In the genomic region with DNA sequence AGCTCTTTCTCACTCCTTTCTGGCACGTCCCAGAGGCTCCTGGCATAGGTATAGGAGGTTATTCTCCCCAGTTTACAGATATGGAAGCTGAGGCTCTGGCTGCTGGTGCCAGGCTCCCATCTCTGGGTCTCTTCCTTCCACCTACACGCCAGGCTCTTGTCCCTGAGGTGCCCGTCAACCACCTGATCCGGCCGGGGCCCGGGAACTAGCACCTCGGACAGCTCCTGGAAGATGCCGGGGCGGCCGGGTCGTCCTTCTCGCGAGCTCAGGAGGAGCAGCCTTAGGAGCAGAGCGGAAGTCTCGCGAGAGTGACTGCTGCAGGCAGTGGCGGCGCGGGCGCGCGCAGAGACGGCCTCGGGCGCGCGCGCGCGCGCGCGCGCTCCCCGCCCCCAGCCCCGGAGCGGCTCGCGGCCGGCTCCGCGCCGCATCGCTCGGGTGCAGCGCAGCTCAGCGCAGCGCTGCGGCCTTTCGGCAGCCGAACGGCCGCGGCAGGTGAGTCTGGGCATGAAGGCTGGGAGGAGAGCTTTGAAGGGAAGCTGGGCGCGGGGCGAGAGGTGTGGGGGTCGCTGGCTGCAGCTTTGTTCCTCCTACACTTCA, we compare ENCODE assay signal across 2 cellular contexts.
TF ChIP-seq lines count a peak whose summit lies in the region.

A gene with protein sequence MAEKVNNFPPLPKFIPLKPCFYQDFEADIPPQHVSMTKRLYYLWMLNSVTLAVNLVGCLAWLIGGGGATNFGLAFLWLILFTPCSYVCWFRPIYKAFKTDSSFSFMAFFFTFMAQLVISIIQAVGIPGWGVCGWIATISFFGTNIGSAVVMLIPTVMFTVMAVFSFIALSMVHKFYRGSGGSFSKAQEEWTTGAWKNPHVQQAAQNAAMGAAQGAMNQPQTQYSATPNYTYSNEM (plus strand): TSS at position 382 of the 597 bp plus-strand sequence. CDS start 16,277 bp downstream, outside the sequence.

TF ChIP-seq in GM23338, 12 proteins besides CTCF, POLR2A, EP300 and RAD21 (continues in another document):
- TF ChIP-seq POLR2AphosphoS5 (IDR thresholded peaks at IDR 0.05; ENCODE audit: low read depth) (peak; percentile 69), ZNF331 (CRISPR knock-in tag; IDR thresholded peaks at IDR 0.05; ENCODE audit: low read depth) (no peak), CREB1 (CRISPR knock-in tag; IDR thresholded peaks at IDR 0.05; ENCODE audit: low read depth) (no peak), EZH2 (IDR thresholded peaks at IDR 0.05; ENCODE audit: low read depth, unreplicated experiment) (no peak)
- TF ChIP-seq, protein P1, sequence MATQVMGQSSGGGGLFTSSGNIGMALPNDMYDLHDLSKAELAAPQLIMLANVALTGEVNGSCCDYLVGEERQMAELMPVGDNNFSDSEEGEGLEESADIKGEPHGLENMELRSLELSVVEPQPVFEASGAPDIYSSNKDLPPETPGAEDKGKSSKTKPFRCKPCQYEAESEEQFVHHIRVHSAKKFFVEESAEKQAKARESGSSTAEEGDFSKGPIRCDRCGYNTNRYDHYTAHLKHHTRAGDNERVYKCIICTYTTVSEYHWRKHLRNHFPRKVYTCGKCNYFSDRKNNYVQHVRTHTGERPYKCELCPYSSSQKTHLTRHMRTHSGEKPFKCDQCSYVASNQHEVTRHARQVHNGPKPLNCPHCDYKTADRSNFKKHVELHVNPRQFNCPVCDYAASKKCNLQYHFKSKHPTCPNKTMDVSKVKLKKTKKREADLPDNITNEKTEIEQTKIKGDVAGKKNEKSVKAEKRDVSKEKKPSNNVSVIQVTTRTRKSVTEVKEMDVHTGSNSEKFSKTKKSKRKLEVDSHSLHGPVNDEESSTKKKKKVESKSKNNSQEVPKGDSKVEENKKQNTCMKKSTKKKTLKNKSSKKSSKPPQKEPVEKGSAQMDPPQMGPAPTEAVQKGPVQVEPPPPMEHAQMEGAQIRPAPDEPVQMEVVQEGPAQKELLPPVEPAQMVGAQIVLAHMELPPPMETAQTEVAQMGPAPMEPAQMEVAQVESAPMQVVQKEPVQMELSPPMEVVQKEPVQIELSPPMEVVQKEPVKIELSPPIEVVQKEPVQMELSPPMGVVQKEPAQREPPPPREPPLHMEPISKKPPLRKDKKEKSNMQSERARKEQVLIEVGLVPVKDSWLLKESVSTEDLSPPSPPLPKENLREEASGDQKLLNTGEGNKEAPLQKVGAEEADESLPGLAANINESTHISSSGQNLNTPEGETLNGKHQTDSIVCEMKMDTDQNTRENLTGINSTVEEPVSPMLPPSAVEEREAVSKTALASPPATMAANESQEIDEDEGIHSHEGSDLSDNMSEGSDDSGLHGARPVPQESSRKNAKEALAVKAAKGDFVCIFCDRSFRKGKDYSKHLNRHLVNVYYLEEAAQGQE (IDR thresholded peaks at IDR 0.05; ENCODE audit: unreplicated experiment): peak; percentile 90
- TF ChIP-seq, protein P2, sequence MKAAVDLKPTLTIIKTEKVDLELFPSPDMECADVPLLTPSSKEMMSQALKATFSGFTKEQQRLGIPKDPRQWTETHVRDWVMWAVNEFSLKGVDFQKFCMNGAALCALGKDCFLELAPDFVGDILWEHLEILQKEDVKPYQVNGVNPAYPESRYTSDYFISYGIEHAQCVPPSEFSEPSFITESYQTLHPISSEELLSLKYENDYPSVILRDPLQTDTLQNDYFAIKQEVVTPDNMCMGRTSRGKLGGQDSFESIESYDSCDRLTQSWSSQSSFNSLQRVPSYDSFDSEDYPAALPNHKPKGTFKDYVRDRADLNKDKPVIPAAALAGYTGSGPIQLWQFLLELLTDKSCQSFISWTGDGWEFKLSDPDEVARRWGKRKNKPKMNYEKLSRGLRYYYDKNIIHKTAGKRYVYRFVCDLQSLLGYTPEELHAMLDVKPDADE (IDR thresholded peaks at IDR 0.05): no peak

TF ChIP-seq in SK-N-SH, 30 proteins besides CTCF, POLR2A, EP300 and RAD21:
- TF ChIP-seq POLR2AphosphoS5 (IDR thresholded peaks at IDR 0.05; ENCODE audit: low read depth, low read length): peak; percentile 36; the same call in 1 of the 2 replicates
- TF ChIP-seq, protein P3, sequence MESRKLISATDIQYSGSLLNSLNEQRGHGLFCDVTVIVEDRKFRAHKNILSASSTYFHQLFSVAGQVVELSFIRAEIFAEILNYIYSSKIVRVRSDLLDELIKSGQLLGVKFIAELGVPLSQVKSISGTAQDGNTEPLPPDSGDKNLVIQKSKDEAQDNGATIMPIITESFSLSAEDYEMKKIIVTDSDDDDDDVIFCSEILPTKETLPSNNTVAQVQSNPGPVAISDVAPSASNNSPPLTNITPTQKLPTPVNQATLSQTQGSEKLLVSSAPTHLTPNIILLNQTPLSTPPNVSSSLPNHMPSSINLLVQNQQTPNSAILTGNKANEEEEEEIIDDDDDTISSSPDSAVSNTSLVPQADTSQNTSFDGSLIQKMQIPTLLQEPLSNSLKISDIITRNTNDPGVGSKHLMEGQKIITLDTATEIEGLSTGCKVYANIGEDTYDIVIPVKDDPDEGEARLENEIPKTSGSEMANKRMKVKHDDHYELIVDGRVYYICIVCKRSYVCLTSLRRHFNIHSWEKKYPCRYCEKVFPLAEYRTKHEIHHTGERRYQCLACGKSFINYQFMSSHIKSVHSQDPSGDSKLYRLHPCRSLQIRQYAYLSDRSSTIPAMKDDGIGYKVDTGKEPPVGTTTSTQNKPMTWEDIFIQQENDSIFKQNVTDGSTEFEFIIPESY (IDR thresholded peaks at IDR 0.05; ENCODE audit: borderline replicate concordance, low read depth): peak; percentile 98
- TF ChIP-seq, protein P1 (IDR thresholded peaks at IDR 0.05; ENCODE audit: low read depth, low read length): peak; percentile 99
- peak; percentile 72 for TF ChIP-seq RCOR1 (IDR thresholded peaks at IDR 0.05; ENCODE audit: low read length)
- no peak for TF ChIP-seq MEF2A (IDR thresholded peaks at IDR 0.05; ENCODE audit: borderline replicate concordance, low read depth)
- TF ChIP-seq MXI1 (IDR thresholded peaks at IDR 0.05; ENCODE audit: low read depth, low read length): peak; percentile 57; the same call in 1 of the 2 replicates
- TF ChIP-seq, protein P4, sequence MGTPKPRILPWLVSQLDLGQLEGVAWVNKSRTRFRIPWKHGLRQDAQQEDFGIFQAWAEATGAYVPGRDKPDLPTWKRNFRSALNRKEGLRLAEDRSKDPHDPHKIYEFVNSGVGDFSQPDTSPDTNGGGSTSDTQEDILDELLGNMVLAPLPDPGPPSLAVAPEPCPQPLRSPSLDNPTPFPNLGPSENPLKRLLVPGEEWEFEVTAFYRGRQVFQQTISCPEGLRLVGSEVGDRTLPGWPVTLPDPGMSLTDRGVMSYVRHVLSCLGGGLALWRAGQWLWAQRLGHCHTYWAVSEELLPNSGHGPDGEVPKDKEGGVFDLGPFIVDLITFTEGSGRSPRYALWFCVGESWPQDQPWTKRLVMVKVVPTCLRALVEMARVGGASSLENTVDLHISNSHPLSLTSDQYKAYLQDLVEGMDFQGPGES (IDR thresholded peaks at IDR 0.05; ENCODE audit: low read depth, low read length): no peak
- TF ChIP-seq, protein P5, sequence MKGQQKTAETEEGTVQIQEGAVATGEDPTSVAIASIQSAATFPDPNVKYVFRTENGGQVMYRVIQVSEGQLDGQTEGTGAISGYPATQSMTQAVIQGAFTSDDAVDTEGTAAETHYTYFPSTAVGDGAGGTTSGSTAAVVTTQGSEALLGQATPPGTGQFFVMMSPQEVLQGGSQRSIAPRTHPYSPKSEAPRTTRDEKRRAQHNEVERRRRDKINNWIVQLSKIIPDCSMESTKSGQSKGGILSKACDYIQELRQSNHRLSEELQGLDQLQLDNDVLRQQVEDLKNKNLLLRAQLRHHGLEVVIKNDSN (IDR thresholded peaks at IDR 0.05; ENCODE audit: borderline replicate concordance, low read depth): 0 out of 2 replicates have a peak, but pooled peaks have one; percentile 42
- TF ChIP-seq, protein P6, sequence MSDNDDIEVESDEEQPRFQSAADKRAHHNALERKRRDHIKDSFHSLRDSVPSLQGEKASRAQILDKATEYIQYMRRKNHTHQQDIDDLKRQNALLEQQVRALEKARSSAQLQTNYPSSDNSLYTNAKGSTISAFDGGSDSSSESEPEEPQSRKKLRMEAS (IDR thresholded peaks at IDR 0.05; ENCODE audit: low read depth): 0 out of 2 replicates have a peak, but pooled peaks have one; percentile 24
- no peak for TF ChIP-seq GATA2 (CRISPR knock-in tag; IDR thresholded peaks at IDR 0.05)
- no peak for TF ChIP-seq ELF1 (IDR thresholded peaks at IDR 0.05)
- TF ChIP-seq SIN3A (IDR thresholded peaks at IDR 0.05; ENCODE audit: borderline replicate concordance, low read depth, low read length): peak; percentile 98
- no peak for TF ChIP-seq NRF1 (IDR thresholded peaks at IDR 0.05; ENCODE audit: low read depth, low read length)
- TF ChIP-seq YY1 (IDR thresholded peaks at IDR 0.05; ENCODE audit: low read depth): no peak
- TF ChIP-seq, protein P7, sequence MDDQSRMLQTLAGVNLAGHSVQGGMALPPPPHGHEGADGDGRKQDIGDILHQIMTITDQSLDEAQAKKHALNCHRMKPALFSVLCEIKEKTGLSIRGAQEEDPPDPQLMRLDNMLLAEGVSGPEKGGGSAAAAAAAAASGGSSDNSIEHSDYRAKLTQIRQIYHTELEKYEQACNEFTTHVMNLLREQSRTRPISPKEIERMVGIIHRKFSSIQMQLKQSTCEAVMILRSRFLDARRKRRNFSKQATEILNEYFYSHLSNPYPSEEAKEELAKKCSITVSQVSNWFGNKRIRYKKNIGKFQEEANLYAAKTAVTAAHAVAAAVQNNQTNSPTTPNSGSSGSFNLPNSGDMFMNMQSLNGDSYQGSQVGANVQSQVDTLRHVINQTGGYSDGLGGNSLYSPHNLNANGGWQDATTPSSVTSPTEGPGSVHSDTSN (IDR thresholded peaks at IDR 0.05): no peak
- TF ChIP-seq CHD2 (IDR thresholded peaks at IDR 0.05; ENCODE audit: low read length, partially characterized antibody): peak; percentile 100
- 0 out of 2 replicates have a peak, but pooled peaks have one; percentile 15 for TF ChIP-seq TAF1 (IDR thresholded peaks at IDR 0.05; ENCODE audit: borderline replicate concordance, low read depth, low read length)
- no peak for TF ChIP-seq FOXM1 (IDR thresholded peaks at IDR 0.05; ENCODE audit: low read depth)
